ENCODE assay signal across 15 cellular contexts in the genomic region with DNA sequence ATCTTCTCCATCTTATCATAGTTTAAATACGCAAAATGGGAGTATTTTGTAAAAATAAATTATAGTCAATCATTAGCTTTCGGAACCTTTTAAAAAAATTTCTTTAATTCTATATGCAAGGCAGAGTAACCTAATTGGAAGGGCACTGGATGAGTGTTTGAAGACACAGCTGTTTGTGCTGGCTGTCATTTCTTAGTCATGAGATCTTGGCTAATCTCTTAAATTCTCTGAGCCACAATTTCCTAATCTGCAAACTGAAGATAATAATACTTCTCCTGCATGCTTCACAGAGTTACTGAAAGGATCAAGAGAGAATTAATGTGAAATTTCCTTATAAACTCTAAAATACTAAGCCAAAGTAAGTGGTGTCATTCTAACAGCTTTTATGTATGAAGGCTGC.
"Had no signal": no experiment of that assay in that cellular context is flagged by ENCODE, and none has a peak within 500 bp of the region (broad histone marks: within the 10 kb centered on the region; RNA-seq: fewer than 3 reads in every experiment).

No MANE protein-coding gene starts in this region.

- H3K27ac ChIP-seq: esophagus muscularis mucosa, gastroesophageal sphincter, hepatocyte, parathyroid adenoma, stomach, thoracic aorta had no signal

- H3K9me3 ChIP-seq: esophagus muscularis mucosa, gastroesophageal sphincter, stomach, thoracic aorta had no signal

- FAIRE-seq: endometrium had no signal

- H3K4me1 ChIP-seq: esophagus muscularis mucosa, gastroesophageal sphincter, parathyroid adenoma, stomach had no signal

- DNase-seq: activated CD4-positive, alpha-beta T cell treated with anti-CD3 and anti-CD28 coated beads, Interleukin-2, amount 10 ng/mL, durations not matched to agents 7 days and 5 days; activated CD4-positive, CD25-positive, alpha-beta regulatory T cell; activated CD8-positive, alpha-beta memory T cell treated with anti-CD3 and anti-CD28 coated beads for 24 hours; activated naive CD4-positive, alpha-beta T cell treated with anti-CD3 and anti-CD28 coated beads for 36 hours; cerebellar nuclear complex; kidney glomerular epithelial cell; stimulated activated CD4-positive, alpha-beta T cell treated with anti-CD3 and anti-CD28 coated beads, Interleukin-4, amount 100 ng/mL, for 4 hours; stomach; T-helper 17 cell had no signal

- H3K27me3 ChIP-seq: esophagus muscularis mucosa, gastroesophageal sphincter, hepatocyte, stomach had no signal

- H3K36me3 ChIP-seq: esophagus muscularis mucosa, gastroesophageal sphincter, stomach, thoracic aorta had no signal

- H3K4me3 ChIP-seq: esophagus muscularis mucosa, gastroesophageal sphincter, hepatocyte, stomach, thoracic aorta had no signal
